20 cellular contexts compared by ENCODE assay signal in the genomic region with DNA sequence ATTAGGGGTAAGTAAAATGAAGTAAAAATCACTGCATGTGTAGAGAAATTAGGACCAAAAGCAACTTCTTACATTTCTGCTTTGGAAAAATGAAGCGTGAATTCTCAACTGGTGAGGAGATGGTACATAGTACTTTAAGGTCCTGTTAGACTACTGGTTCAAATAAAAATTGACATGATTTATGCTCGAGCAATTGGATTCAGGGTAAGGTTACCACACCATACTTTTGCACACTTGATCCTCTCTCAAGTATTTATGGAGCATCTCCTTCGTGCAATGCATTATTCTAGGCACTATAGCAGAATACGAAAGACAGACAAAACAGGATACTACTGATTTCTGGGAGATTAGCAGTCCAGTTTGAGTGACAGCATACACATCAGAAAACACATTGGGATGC.
"Had no signal": no experiment of that assay in that cellular context is flagged by ENCODE, and none has a peak within 500 bp of the region (broad histone marks: within the 10 kb centered on the region; RNA-seq: fewer than 3 reads in every experiment).

No MANE protein-coding gene starts in this region.

- DNase-seq: stimulated activated CD4-positive, alpha-beta T cell treated with anti-CD3 and anti-CD28 coated beads, Interleukin-2, amount 100 ng/mL, for 48 hours; stimulated activated CD4-positive, alpha-beta T cell treated with anti-CD3 and anti-CD28 coated beads, Interleukin-4, amount 100 ng/mL, for 1 hour; stimulated activated CD4-positive, alpha-beta T cell treated with anti-CD3 and anti-CD28 coated beads, Interleukin-4, amount 100 ng/mL, for 24 hours; stimulated activated CD4-positive, alpha-beta T cell treated with anti-CD3 and anti-CD28 coated beads, Interleukin-4, amount 100 ng/mL, for 4 hours; stimulated activated CD8-positive, alpha-beta memory T cell treated with anti-CD3 and anti-CD28 coated beads, Interleukin-4, amount 100 ng/mL, for 48 hours; stimulated activated naive B cell treated with anti-CD40 and anti-IgM and Interleukin-4, amounts not matched to agents 10 μg/mL and 1 μg/mL and 100 μg/mL, for 72 hours; stimulated activated naive CD4-positive, alpha-beta T cell; stimulated activated naive CD4-positive, alpha-beta T cell treated with Interleukin-2 at 50 U/mL for 16 hours; stimulated activated naive CD8-positive, alpha-beta T cell treated with anti-CD3 and anti-CD28 coated beads, Interleukin-15, amount 100 ng/mL, for 72 hours; stimulated activated naive CD8-positive, alpha-beta T cell treated with anti-CD3 and anti-CD28 coated beads, Interleukin-15, Interleukin-2, amounts not matched to agents 100 U/mL and 50 U/mL, for 24 hours; stomach; substantia nigra; testis; thyroid gland; tibial artery; transverse colon; trophoblast cell; upper lobe of left lung; upper lobe of right lung; uterus had no signal
